In the genomic region with DNA sequence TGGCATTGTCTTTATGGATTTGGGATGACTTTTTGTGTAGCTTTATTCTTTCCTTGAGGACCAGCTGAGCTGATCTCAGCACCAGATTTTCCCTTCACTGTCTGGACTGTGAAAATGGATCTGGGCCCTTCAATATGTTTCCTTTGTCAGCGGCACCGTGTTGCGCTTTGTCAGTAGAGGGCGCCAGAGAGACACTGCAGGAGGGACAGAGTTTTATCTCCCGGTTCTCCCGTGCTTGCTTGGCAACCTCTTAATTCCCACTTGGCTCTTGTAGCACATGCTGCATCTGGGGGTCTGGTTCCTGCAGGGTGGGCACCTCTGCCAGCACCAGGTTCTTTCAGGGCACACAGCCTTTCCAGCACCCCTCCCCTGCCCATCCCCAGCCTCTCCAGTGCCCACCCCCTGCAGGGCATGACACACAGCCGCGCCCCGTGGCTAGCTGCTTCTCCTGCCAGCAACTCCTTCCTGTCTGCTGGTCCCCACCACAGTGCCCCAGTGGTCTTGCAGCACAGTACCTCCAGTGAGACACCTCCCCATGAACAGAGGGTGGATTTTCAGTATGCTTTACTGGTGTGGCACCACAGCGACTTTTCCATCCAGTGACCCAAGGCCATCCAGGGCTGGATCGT, we compare ENCODE assay signal across 11 cellular contexts. TPM values are rescaled to one million over a fixed set of nuclear protein-coding genes. Genes with fewer than 3 reads are reported as not detected.
DNase-seq lines count a peak whose midpoint lies in the region; ATAC-seq and TF ChIP-seq lines count a peak whose summit lies in the region.
"Had no signal": no experiment of that assay in that cellular context is flagged by ENCODE, and none has a peak within 500 bp of the region (broad histone marks: within the 10 kb centered on the region; RNA-seq: fewer than 3 reads in every experiment).

No MANE protein-coding gene starts in this region.

- no peak overlapping the region for H3K4me2 ChIP-seq in OCI-LY7 (ENCODE audit: low read length)

- ATAC-seq in Right ventricle myocardium inferior: no peak

- peaks cover 3% of the 10 kb centered on the region for H3K4me1 Mint-ChIP-seq in activated T-helper 2 cell treated with anti-CD3 and anti-CD28 coated beads, Interferon-gamma antibody, Interleukin-2, Interleukin-4, amounts not matched to agents 10 μg/mL and 5 μg/mL and 100 μg/mL, durations not matched to agents 14 hours and 24 hours and 36 hours (ENCODE audit: low read depth)

- CTCF ChIA-PET in GM10248 (lab: Yijun Ruan, JAX): no interaction called here
- CTCF ChIA-PET in OCI-LY7 (lab: Charles Lee; ENCODE audit: unreplicated experiment): no interaction called here

- no TSS peak for BruUV-seq in OCI-LY7 (replicated peaks; lab: Mats Ljungman, UMichigan)

- H3K79me2 ChIP-seq in OCI-LY7 (ENCODE audit: insufficient read depth, low read depth, low read length): no peaks in the 10 kb centered on the region

- POLR2A ChIA-PET in GM10248 (lab: Yijun Ruan, JAX) (no interaction called here), OCI-LY7 (lab: Charles Lee) (interaction anchor here (0.7 kb wide), 1 partner anchor 233 kb away, joined by 5 read pairs; no protein-coding TSS in a partner anchor)

- H4K20me1 ChIP-seq in OCI-LY7 (ENCODE audit: insufficient read depth, low read length): no peaks in the 10 kb centered on the region

- TF ChIP-seq POLR2A in erythroblast (IDR thresholded peaks at IDR 0.05; ENCODE audit: low read length): no peak

- no peak overlapping the region for H3K4me3 ChIP-seq in BE2C (ENCODE audit: low read depth, low read length)
- no peak overlapping the region for H3K4me3 ChIP-seq in OCI-LY7 (ENCODE audit: low read depth, low read length, poor library complexity, severe bottlenecking)

- peaks cover 13% of the 10 kb centered on the region for H3K9me3 Mint-ChIP-seq in activated T-helper 2 cell treated with anti-CD3 and anti-CD28 coated beads, Interferon-gamma antibody, Interleukin-2, Interleukin-4, amounts not matched to agents 10 μg/mL and 5 μg/mL and 100 μg/mL, durations not matched to agents 14 hours and 24 hours and 36 hours

- no peak overlapping the region for H3K27ac ChIP-seq in OCI-LY7 (ENCODE audit: low read depth, low read length, poor library complexity, severe bottlenecking)

- H3K27me3 ChIP-seq in BE2C: no peaks in the 10 kb centered on the region

- H3K36me3 ChIP-seq in BE2C (no peaks in the 10 kb centered on the region), OCI-LY7 (ENCODE audit: insufficient read depth, low read length) (no peaks in the 10 kb centered on the region)

- no peaks in the 10 kb centered on the region for H3K4me1 ChIP-seq in BE2C
- H3K4me1 ChIP-seq in OCI-LY7 (ENCODE audit: insufficient read depth, low read length, poor library complexity, severe bottlenecking): peaks cover 12% of the 10 kb centered on the region

- no peaks in the 10 kb centered on the region for H3K36me3 Mint-ChIP-seq in activated T-helper 2 cell treated with anti-CD3 and anti-CD28 coated beads, Interferon-gamma antibody, Interleukin-2, Interleukin-4, amounts not matched to agents 10 μg/mL and 5 μg/mL and 100 μg/mL, durations not matched to agents 14 hours and 24 hours and 36 hours (ENCODE audit: low read depth)

- H3K27me3 Mint-ChIP-seq in activated T-helper 2 cell treated with anti-CD3 and anti-CD28 coated beads, Interferon-gamma antibody, Interleukin-2, Interleukin-4, amounts not matched to agents 10 μg/mL and 5 μg/mL and 100 μg/mL, durations not matched to agents 14 hours and 24 hours and 36 hours (ENCODE audit: low read depth): no peaks in the 10 kb centered on the region

- H3K9me2 ChIP-seq in OCI-LY7 (ENCODE audit: insufficient read depth, low read length): no peaks in the 10 kb centered on the region

- no peak overlapping the region for H2AFZ ChIP-seq in OCI-LY7 (ENCODE audit: low read length)

- no peak overlapping the region for H3K4me3 Mint-ChIP-seq in activated T-helper 2 cell treated with anti-CD3 and anti-CD28 coated beads, Interferon-gamma antibody, Interleukin-2, Interleukin-4, amounts not matched to agents 10 μg/mL and 5 μg/mL and 100 μg/mL, durations not matched to agents 14 hours and 24 hours and 36 hours (ENCODE audit: low read depth)
- H3K4me3 Mint-ChIP-seq: activated naive CD8-positive, alpha-beta T cell; nephron progenitor cell had no signal

- no peak overlapping the region for H3K27ac Mint-ChIP-seq in activated T-helper 2 cell treated with anti-CD3 and anti-CD28 coated beads, Interferon-gamma antibody, Interleukin-2, Interleukin-4, amounts not matched to agents 10 μg/mL and 5 μg/mL and 100 μg/mL, durations not matched to agents 14 hours and 24 hours and 36 hours
- H3K27ac Mint-ChIP-seq: activated naive CD8-positive, alpha-beta T cell; nephron progenitor cell had no signal

- DNase-seq in BE2C (peak; percentile 44), GM10248 (ENCODE audit: extremely low spot score) (no peak), OCI-LY7 (ENCODE audit: low spot score) (peak; percentile 34), erythroblast (lab: John Stamatoyannopoulos, UW) (peak; percentile 19 to 44), NCI-H1105 (lab: John Stamatoyannopoulos, UW) (no peak), NCI-H128 (lab: John Stamatoyannopoulos, UW; ENCODE audit: unreplicated experiment) (no peak), Right ventricle myocardium inferior (ENCODE audit: missing footprints) (no peak)
- DNase-seq in activated T-helper 2 cell treated with anti-CD3 and anti-CD28 coated beads, Interferon-gamma antibody, Interleukin-2, Interleukin-4, amounts not matched to agents 10 μg/mL and 5 μg/mL and 100 μg/mL, durations not matched to agents 14 hours and 24 hours and 36 hours (ENCODE audit: low spot score): no peak
- DNase-seq: nephron progenitor cell, SIG-M5 had no signal

- TF ChIP-seq CTCF in BE2C (IDR thresholded peaks at IDR 0.05; ENCODE audit: low read depth, low read length) (peak; percentile 54), GM10248 (IDR thresholded peaks at IDR 0.05; ENCODE audit: control extremely low read depth, extremely low read depth, low read depth, missing control alignments) (peak; percentile 28), OCI-LY7 (conservative IDR thresholded peaks at IDR 0.05; ENCODE audit: low read length) (peak; percentile 77)

- H3K9me3 ChIP-seq in BE2C (no peaks in the 10 kb centered on the region), OCI-LY7 (ENCODE audit: low read length) (peaks cover 20% of the 10 kb centered on the region)

- intact Hi-C loops in OCI-LY7 (cut with micrococcal nuclease; ENCODE audit: unreplicated experiment): no loop called here
- intact Hi-C loops in activated T-helper 2 cell treated with anti-CD3 and anti-CD28 coated beads, Interferon-gamma antibody, Interleukin-2, Interleukin-4, amounts not matched to agents 10 μg/mL and 5 μg/mL and 100 μg/mL, durations not matched to agents 14 hours and 24 hours and 36 hours (cut with micrococcal nuclease): no loop called here
- intact Hi-C loops in Right ventricle myocardium inferior (cut with DNase I): no loop called here

RNA-seq across cellular contexts. Expression of gene OR1D5, which starts 19.6 kb away (rescaled TPM):
- polyA plus RNA-seq in BE2C (2012; ENCODE audit: insufficient read depth, insufficient read length, low read depth): not detected
- not detected in 2 replicates for total RNA-seq in OCI-LY7 (2014; rRNA removed; shearing (Covaris generic))
- not detected in 2 replicates for total RNA-seq in OCI-LY7 (2022)
- not detected in 2 replicates for total RNA-seq in activated T-helper 2 cell treated with anti-CD3 and anti-CD28 coated beads, Interferon-gamma antibody, Interleukin-2, Interleukin-4, amounts not matched to agents 10 μg/mL and 5 μg/mL and 100 μg/mL, durations not matched to agents 14 hours and 24 hours and 36 hours
- not detected for total RNA-seq in Right ventricle myocardium inferior

Comparison
In these comparisons a context has a peak if more than half of its experiments do, and no peak if none do; other contexts are left out.
1. DNase-seq: peak in BE2C (single experiment), OCI-LY7 (single experiment) and erythroblast (2 of 2); none in GM10248 (single experiment), NCI-H1105 (single experiment), NCI-H128 (single experiment), activated T-helper 2 cell treated with anti-CD3 and anti-CD28 coated beads, Interferon-gamma antibody, Interleukin-2, Interleukin-4, amounts not matched to agents 10 μg/mL and 5 μg/mL and 100 μg/mL, durations not matched to agents 14 hours and 24 hours and 36 hours (single experiment) and Right ventricle myocardium inferior (single experiment).
2. Peak in every context shown above with its lines, with median percentiles within 50 percentile points of each other: CTCF ChIP-seq.